In the genomic region with DNA sequence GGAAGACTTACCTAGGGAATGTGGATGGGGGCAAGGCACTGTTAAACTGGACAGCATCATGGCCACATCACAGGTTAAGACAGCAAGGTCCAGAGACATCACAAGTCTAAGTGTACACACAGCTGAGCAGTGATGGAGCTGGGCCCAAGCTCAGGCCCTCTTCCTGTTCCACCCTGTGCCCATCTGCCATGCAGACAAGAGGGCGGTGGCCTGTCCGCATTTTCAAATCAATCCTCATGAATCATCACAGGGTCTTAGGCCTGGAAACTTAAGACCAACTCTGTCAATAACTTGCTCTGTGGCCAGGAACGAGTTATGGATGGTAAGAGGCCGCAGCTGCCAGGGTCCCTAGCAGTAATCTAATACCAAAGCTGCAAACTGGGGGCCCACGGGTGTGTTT, we compare ENCODE assay signal across 15 cellular contexts. TPM values are rescaled to one million over a fixed set of nuclear protein-coding genes. Genes with fewer than 3 reads are reported as not detected.
A peak's percentile ranks its signal among the peaks of the same experiment; 100 is the strongest.
DNase-seq lines count a peak whose midpoint lies in the region; ATAC-seq and TF ChIP-seq lines count a peak whose summit lies in the region.
"Had no signal": no experiment of that assay in that cellular context is flagged by ENCODE, and none has a peak within 500 bp of the region (broad histone marks: within the 10 kb centered on the region; RNA-seq: fewer than 3 reads in every experiment).

No MANE protein-coding gene starts in this region.

- peaks cover 48% of the 10 kb centered on the region for H3K4me1 Mint-ChIP-seq in activated CD4-positive, alpha-beta T cell treated with anti-CD3 and anti-CD28 coated beads, Interleukin-2, amount 10 ng/mL, durations not matched to agents 7 days and 5 days
- H3K4me1 Mint-ChIP-seq in T-cell: peaks cover 60 to 67% (median 60%) of the 10 kb centered on the region in 3 donors
- peaks cover 24 to 84% (median 64%) of the 10 kb centered on the region in 4 donors for H3K4me1 Mint-ChIP-seq in naive thymus-derived CD8-positive, alpha-beta T cell

- POLR2A ChIA-PET in activated CD4-positive, alpha-beta T cell treated with anti-CD3 and anti-CD28 coated beads, Interleukin-2, amount 10 ng/mL, durations not matched to agents 7 days and 5 days (lab: Charles Lee): no interaction called here
- POLR2A ChIA-PET in T-cell (lab: Charles Lee): interaction anchor here in 1 of 2 donors (0.6 kb wide), 1 partner anchor 134 kb away, joined by 3 read pairs; no protein-coding TSS in a partner anchor
- POLR2A ChIA-PET in naive thymus-derived CD8-positive, alpha-beta T cell (lab: Charles Lee): interaction anchor here (0.7 to 17.8 kb wide), 10 partner anchors 8 to 135 kb away, joined by 3 to 317 read pairs (median 6); a partner anchor contains a TSS

- H3K4me2 ChIP-seq in BLaER1: peak overlapping the region; percentile 90; the same call in 1 of the 2 replicates

- in situ Hi-C loops in brain microvascular endothelial cell (cut with HindIII; ENCODE audit: low pct_ligation_motif_present, low sequenced_read_pairs): no loop called here

- H3K27ac ChIP-seq in BLaER1: no peak overlapping the region
- no peak overlapping the region for H3K27ac ChIP-seq in brain microvascular endothelial cell

- H3K27me3 Mint-ChIP-seq in activated CD4-positive, alpha-beta T cell treated with anti-CD3 and anti-CD28 coated beads, Interleukin-2, amount 10 ng/mL, durations not matched to agents 7 days and 5 days: no peaks in the 10 kb centered on the region
- H3K27me3 Mint-ChIP-seq in T-cell: no peaks in the 10 kb centered on the region
- H3K27me3 Mint-ChIP-seq in naive thymus-derived CD8-positive, alpha-beta T cell: no peaks in the 10 kb centered on the region

- no peaks in the 10 kb centered on the region for H4K20me1 ChIP-seq in BLaER1

- no peaks in the 10 kb centered on the region for H3K9me3 Mint-ChIP-seq in activated CD4-positive, alpha-beta T cell treated with anti-CD3 and anti-CD28 coated beads, Interleukin-2, amount 10 ng/mL, durations not matched to agents 7 days and 5 days
- no peaks in the 10 kb centered on the region for H3K9me3 Mint-ChIP-seq in T-cell
- no peaks in the 10 kb centered on the region for H3K9me3 Mint-ChIP-seq in naive thymus-derived CD8-positive, alpha-beta T cell
- H3K9me3 Mint-ChIP-seq: HFFc6 had no signal

- no peaks in the 10 kb centered on the region for H3K36me3 ChIP-seq in BLaER1
- H3K36me3 ChIP-seq in brain microvascular endothelial cell (replicated peaks): no peaks in the 10 kb centered on the region

- DNase-seq in activated CD4-positive, alpha-beta T cell treated with anti-CD3 and anti-CD28 coated beads, Interleukin-2, amount 10 ng/mL, durations not matched to agents 7 days and 5 days: no peak
- no peak for DNase-seq in activated CD4-positive, alpha-beta T cell treated with anti-CD3 and anti-CD28 coated beads, Interleukin-2, amount 50 U/mL, for 48 hours
- DNase-seq in T-cell (no peak), brain microvascular endothelial cell (no peak), DMS53 treated with DMSO at 0.1 percent for 48 hours (lab: John Stamatoyannopoulos, UW; ENCODE audit: unreplicated experiment) (no peak), NCI-H345 treated with DMSO at 0.1 percent for 48 hours (lab: John Stamatoyannopoulos, UW; ENCODE audit: unreplicated experiment) (no peak)
- DNase-seq in naive thymus-derived CD8-positive, alpha-beta T cell: no peak
- DNase-seq: EL, GOT3, HFFc6, NCI-H146, NCI-H446 had no signal

- ATAC-seq in T-cell (replicated peaks in 1 of 4): no peak
- ATAC-seq in naive thymus-derived CD8-positive, alpha-beta T cell: no peak
- ATAC-seq: K562 had no signal

- H3K4me3 Mint-ChIP-seq in activated CD4-positive, alpha-beta T cell treated with anti-CD3 and anti-CD28 coated beads, Interleukin-2, amount 10 ng/mL, durations not matched to agents 7 days and 5 days: no peak overlapping the region
- H3K4me3 Mint-ChIP-seq in T-cell: no peak overlapping the region
- H3K4me3 Mint-ChIP-seq in naive thymus-derived CD8-positive, alpha-beta T cell: peak overlapping the region in 2 of 10 donors; percentile 38 to 57
- H3K4me3 Mint-ChIP-seq: HFFc6 had no signal

- H3K9ac ChIP-seq in BLaER1: no peak overlapping the region

- H3K27me3 ChIP-seq in BLaER1 (no peaks in the 10 kb centered on the region), brain microvascular endothelial cell (replicated peaks) (no peaks in the 10 kb centered on the region)

- H3K4me1 ChIP-seq in BLaER1: peaks cover 78% of the 10 kb centered on the region

- H3K4me3 ChIP-seq in BLaER1 (no peak overlapping the region), brain microvascular endothelial cell (ENCODE audit: low read depth, low read length) (no peak overlapping the region)
- H3K4me3 ChIP-seq: K562 had no signal

- no peaks in the 10 kb centered on the region for H3K36me3 Mint-ChIP-seq in activated CD4-positive, alpha-beta T cell treated with anti-CD3 and anti-CD28 coated beads, Interleukin-2, amount 10 ng/mL, durations not matched to agents 7 days and 5 days (ENCODE audit: low read depth)
- no peaks in the 10 kb centered on the region for H3K36me3 Mint-ChIP-seq in T-cell
- no peaks in the 10 kb centered on the region for H3K36me3 Mint-ChIP-seq in naive thymus-derived CD8-positive, alpha-beta T cell

- CTCF ChIA-PET in activated CD4-positive, alpha-beta T cell treated with anti-CD3 and anti-CD28 coated beads, Interleukin-2, amount 10 ng/mL, durations not matched to agents 7 days and 5 days (lab: Charles Lee): interaction anchor here (1.1 to 7.0 kb wide), 6 partner anchors 8 to 57 kb away, joined by 3 to 40 read pairs (median 16); a partner anchor contains a TSS
- CTCF ChIA-PET in T-cell (lab: Charles Lee): interaction anchor here in 1 of 2 donors (1.7 kb wide), 1 partner anchor 8 kb away, joined by 6 read pairs; no protein-coding TSS in a partner anchor

- H3K27ac Mint-ChIP-seq in activated CD4-positive, alpha-beta T cell treated with anti-CD3 and anti-CD28 coated beads, Interleukin-2, amount 10 ng/mL, durations not matched to agents 7 days and 5 days: peak overlapping the region; percentile 50
- H3K27ac Mint-ChIP-seq in T-cell: peak overlapping the region; percentile 83 to 99
- H3K27ac Mint-ChIP-seq in naive thymus-derived CD8-positive, alpha-beta T cell: peak overlapping the region in 9 of 10 donors; percentile 20 to 99 (median 81)
- H3K27ac Mint-ChIP-seq: HFFc6 had no signal

- H3K9me3 ChIP-seq in BLaER1: no peaks in the 10 kb centered on the region

- TF ChIP-seq CTCF in brain microvascular endothelial cell (IDR thresholded peaks at IDR 0.05; ENCODE audit: low read depth, low read length, missing control alignments): no peak

RNA-seq across cellular contexts. Expression of a gene that starts 3.2 kb away (rescaled TPM):
- total RNA-seq in activated CD4-positive, alpha-beta T cell treated with anti-CD3 and anti-CD28 coated beads, Interleukin-2, amount 10 ng/mL, durations not matched to agents 7 days and 5 days: under 1 TPM; 0.52 to 0.71 TPM
- under 1 TPM; 0.15 to 0.45 (median 0.16) TPM for total RNA-seq in T-cell
- total RNA-seq in naive thymus-derived CD8-positive, alpha-beta T cell: under 1 TPM; 0.21 to 0.25 TPM
- polyA plus RNA-seq in naive thymus-derived CD8-positive, alpha-beta T cell: under 1 TPM in 1 of 3 donors, not detected in 2; 0.10 TPM
- total RNA-seq: A172, HFFc6 had no signal

RNA-seq across cellular contexts. Expression of a gene that starts 56.9 kb away (rescaled TPM):
- total RNA-seq in activated CD4-positive, alpha-beta T cell treated with anti-CD3 and anti-CD28 coated beads, Interleukin-2, amount 10 ng/mL, durations not matched to agents 7 days and 5 days: 100 to 1,000 TPM; 120 to 148 TPM
- 100 to 1,000 TPM in 2 of 5 donors, 10 to 100 TPM in 3; 81.4 to 134 (median 98.3) TPM for total RNA-seq in T-cell
- 100 to 1,000 TPM; 102 to 114 TPM for total RNA-seq in naive thymus-derived CD8-positive, alpha-beta T cell
- 100 to 1,000 TPM; 211 to 343 (median 262) TPM for polyA plus RNA-seq in naive thymus-derived CD8-positive, alpha-beta T cell
